In the genomic region with DNA sequence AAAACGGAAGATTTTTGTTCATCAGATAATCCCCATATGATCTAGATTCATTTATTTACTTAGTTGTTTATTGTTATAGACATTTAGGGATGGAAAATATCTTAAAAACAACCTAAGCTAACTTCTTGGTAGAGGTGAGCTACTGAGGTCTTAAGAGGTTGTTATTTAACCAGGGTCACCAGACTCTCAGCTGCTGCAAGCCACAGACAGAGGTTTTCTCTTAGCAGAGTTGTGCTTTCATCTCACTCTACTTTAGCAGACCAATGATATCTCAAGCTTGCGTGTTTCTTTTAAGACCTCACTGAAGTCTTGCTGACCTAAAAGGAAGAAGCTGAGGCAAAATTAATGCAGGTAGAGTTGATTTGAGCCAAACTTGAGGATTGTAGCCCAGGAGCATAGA, we compare ENCODE assay signal across 8 cellular contexts. TPM values are rescaled to one million over a fixed set of nuclear protein-coding genes. Genes with fewer than 3 reads are reported as not detected.
DNase-seq lines count a peak whose midpoint lies in the region; ATAC-seq and TF ChIP-seq lines count a peak whose summit lies in the region.
"Had no signal": no experiment of that assay in that cellular context is flagged by ENCODE, and none has a peak within 500 bp of the region (broad histone marks: within the 10 kb centered on the region; RNA-seq: fewer than 3 reads in every experiment).

No MANE protein-coding gene starts in this region.

- peaks cover 0 to 6% of the 10 kb centered on the region in 2 donors for H3K4me1 ChIP-seq in ascending aorta

- H3K27ac ChIP-seq in ascending aorta: peak overlapping the region; percentile 43 to 63

- intact Hi-C loops in ascending aorta (cut with DNase I): no loop called here

- peak; percentile 93 for ATAC-seq in GM19438 (IDR thresholded peaks at IDR 0.05; ENCODE audit: low read depth, unreplicated experiment)
- ATAC-seq in HG02973 (IDR thresholded peaks at IDR 0.05; ENCODE audit: unreplicated experiment): peak; percentile 53
- peak; percentile 57 for ATAC-seq in stimulated activated effector memory CD8-positive, alpha-beta T cell treated with anti-CD3 and anti-CD28 coated beads, Interleukin-12 subunit alpha, Interleukin-12 subunit beta, amount 100 ng/mL, for 72 hours

- H3K36me3 ChIP-seq in ascending aorta: no peaks in the 10 kb centered on the region

- no peak overlapping the region for H3K4me3 ChIP-seq in ascending aorta

- no peaks in the 10 kb centered on the region for H3K9me3 ChIP-seq in ascending aorta

- no peaks in the 10 kb centered on the region for H3K27me3 ChIP-seq in ascending aorta

- peaks cover 55% of the 10 kb centered on the region for H3K4me1 Mint-ChIP-seq in stimulated activated effector memory CD8-positive, alpha-beta T cell treated with anti-CD3 and anti-CD28 coated beads, Interleukin-12 subunit alpha, Interleukin-12 subunit beta, amount 100 ng/mL, for 72 hours

- peak overlapping the region; percentile 20 for H3K27ac Mint-ChIP-seq in stimulated activated effector memory CD8-positive, alpha-beta T cell treated with anti-CD3 and anti-CD28 coated beads, Interleukin-12 subunit alpha, Interleukin-12 subunit beta, amount 100 ng/mL, for 72 hours

- no peak for TF ChIP-seq CTCF in ascending aorta (IDR thresholded peaks at IDR 0.05)

- no peak for DNase-seq in ascending aorta (ENCODE audit: low spot score in 2 of 2)
- no peak for DNase-seq in stimulated activated effector memory CD8-positive, alpha-beta T cell treated with anti-CD3 and anti-CD28 coated beads, Interleukin-12 subunit alpha, Interleukin-12 subunit beta, amount 100 ng/mL, for 72 hours (ENCODE audit: low spot score in 2 of 2)
- DNase-seq in NCI-H1092 (lab: John Stamatoyannopoulos, UW): no peak
- no peak for DNase-seq in stimulated activated CD4-positive, alpha-beta T cell treated with anti-CD3 and anti-CD28 coated beads, Interleukin-1b, Interleukin-23, amount 100 ng/mL, for 48 hours
- no peak for DNase-seq in activated effector memory CD4-positive, alpha-beta T cell treated with anti-CD3 and anti-CD28 coated beads, Interleukin-2, amount 50 U/mL, for 16 hours
- DNase-seq: caudate nucleus had no signal

- H3K9me3 Mint-ChIP-seq in stimulated activated effector memory CD8-positive, alpha-beta T cell treated with anti-CD3 and anti-CD28 coated beads, Interleukin-12 subunit alpha, Interleukin-12 subunit beta, amount 100 ng/mL, for 72 hours: no peaks in the 10 kb centered on the region

- no peak overlapping the region for H3K4me3 Mint-ChIP-seq in stimulated activated effector memory CD8-positive, alpha-beta T cell treated with anti-CD3 and anti-CD28 coated beads, Interleukin-12 subunit alpha, Interleukin-12 subunit beta, amount 100 ng/mL, for 72 hours

- no peaks in the 10 kb centered on the region for H3K36me3 Mint-ChIP-seq in stimulated activated effector memory CD8-positive, alpha-beta T cell treated with anti-CD3 and anti-CD28 coated beads, Interleukin-12 subunit alpha, Interleukin-12 subunit beta, amount 100 ng/mL, for 72 hours

RNA-seq across cellular contexts. Expression of gene NCOA7, which starts 43.6 kb away (rescaled TPM):
- total RNA-seq in ascending aorta: 37.4 TPM
